ENCODE assay signal across 9 cellular contexts in the genomic region with DNA sequence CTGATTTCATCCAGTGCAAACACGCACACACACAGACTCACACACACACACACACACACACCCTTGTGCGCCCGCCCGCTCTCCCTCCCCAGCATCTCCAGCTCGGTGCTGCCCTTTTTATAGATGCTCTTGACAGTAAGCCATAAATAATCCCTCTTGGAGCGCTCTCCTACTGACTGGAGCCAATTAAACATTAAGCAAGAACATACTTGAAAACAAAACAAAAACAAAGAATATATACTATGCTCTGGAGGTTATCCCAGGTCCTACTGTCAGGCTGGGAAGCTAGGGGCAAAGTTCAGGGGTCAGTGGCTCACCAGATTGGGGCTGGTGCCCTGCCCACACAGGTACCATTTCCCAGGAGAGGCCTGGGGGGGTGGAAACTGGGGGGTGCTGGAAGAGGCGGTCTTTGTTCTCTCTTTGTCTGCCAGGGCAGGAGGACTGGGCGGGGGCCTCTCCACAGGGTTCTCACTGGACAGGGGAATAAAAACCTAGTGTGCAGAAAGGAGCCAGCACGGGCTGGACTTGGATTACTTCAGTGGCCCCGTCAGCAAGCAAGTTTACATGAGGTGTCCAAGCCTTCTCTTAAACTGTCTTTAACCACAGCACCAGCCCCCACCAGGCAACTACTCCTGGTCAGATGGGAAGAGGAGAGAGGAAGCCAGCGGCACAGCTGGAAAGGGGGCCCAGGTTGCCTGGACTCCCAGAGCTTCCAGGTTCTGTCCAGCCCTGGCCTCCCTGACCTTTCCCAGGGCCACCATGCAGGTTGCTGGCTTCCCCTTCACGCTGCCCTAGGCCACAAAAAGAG. TPM values are rescaled to one million over a fixed set of nuclear protein-coding genes. Genes with fewer than 3 reads are reported as not detected.
DNase-seq lines count a peak whose midpoint lies in the region; ATAC-seq and TF ChIP-seq lines count a peak whose summit lies in the region.
"Had no signal": no experiment of that assay in that cellular context is flagged by ENCODE, and none has a peak within 500 bp of the region (broad histone marks: within the 10 kb centered on the region; RNA-seq: fewer than 3 reads in every experiment).

No MANE protein-coding gene starts in this region.

- DNase-seq in activated naive CD4-positive, alpha-beta T cell treated with anti-CD3 and anti-CD28 coated beads, Interleukin-2, amount 50 U/mL, for 72 hours (ENCODE audit: low spot score in 2 of 2), result no peak
- peak; percentile 70 to 76 for DNase-seq in SHP77 (lab: John Stamatoyannopoulos, UW)
- peak; percentile 70 to 93 (median 91) for DNase-seq in right cardiac atrium
- no peak for DNase-seq in stomach
- no peak for DNase-seq in HPDE6-E6E7 (ENCODE audit: extremely low spot score)
- no peak for DNase-seq in activated gamma-delta T cell treated with Interleukin-2 at 50 U/mL for 16 hours

- H3K36me3 ChIP-seq in stomach, result peaks cover 5 to 25% (median 16%) of the 10 kb centered on the region in 4 donors

- no peak for TF ChIP-seq POLR2A in stomach (IDR thresholded peaks at IDR 0.05)

- WGBS in right cardiac atrium, result 25% methylated on average over 12 of the region's 12 CpGs
- 32 to 41% (median 37%) methylated on average over 12 of the region's 12 CpGs for WGBS in stomach, 5 donors

- intact Hi-C loops in right cardiac atrium (cut with DNase I), result no loop called here
- intact Hi-C loops in stomach (cut with DNase I; ENCODE audit: low total_unique reads), result no loop called here

- H3K9me3 ChIP-seq in right cardiac atrium (ENCODE audit: control insufficient read depth, low read length), result no peaks in the 10 kb centered on the region
- H3K9me3 ChIP-seq in stomach, result no peaks in the 10 kb centered on the region

- no peak for TF ChIP-seq CTCF in stomach (IDR thresholded peaks at IDR 0.05)

- H3K27ac ChIP-seq in right cardiac atrium (ENCODE audit: low read length) (peak overlapping the region; percentile 93), stomach (peak overlapping the region; percentile 65 to 91 (median 79))
- H3K27ac ChIP-seq: C4-2B had no signal

- no peaks in the 10 kb centered on the region for H3K9me3 Mint-ChIP-seq in activated naive CD4-positive, alpha-beta T cell treated with anti-CD3 and anti-CD28 coated beads, Interleukin-2, amount 50 U/mL, for 24 hours
- H3K9me3 Mint-ChIP-seq in activated naive CD4-positive, alpha-beta T cell treated with anti-CD3 and anti-CD28 coated beads, Interleukin-2, amount 50 U/mL, for 72 hours, result no peaks in the 10 kb centered on the region

- TF ChIP-seq EP300 in stomach (IDR thresholded peaks at IDR 0.05), result no peak

- ATAC-seq in activated naive CD4-positive, alpha-beta T cell treated with anti-CD3 and anti-CD28 coated beads, Interleukin-2, amount 50 U/mL, for 72 hours, result no peak
- peak; percentile 83 to 89 for ATAC-seq in right cardiac atrium
- no peak for ATAC-seq in GM18517 (IDR thresholded peaks at IDR 0.05; ENCODE audit: unreplicated experiment)

- no peaks in the 10 kb centered on the region for H3K27me3 ChIP-seq in right cardiac atrium (ENCODE audit: control insufficient read depth, insufficient read depth)
- H3K27me3 ChIP-seq in stomach, result no peaks in the 10 kb centered on the region

- peak overlapping the region; percentile 17 for H3K27ac Mint-ChIP-seq in activated naive CD4-positive, alpha-beta T cell treated with anti-CD3 and anti-CD28 coated beads, Interleukin-2, amount 50 U/mL, for 24 hours
- no peak overlapping the region for H3K27ac Mint-ChIP-seq in activated naive CD4-positive, alpha-beta T cell treated with anti-CD3 and anti-CD28 coated beads, Interleukin-2, amount 50 U/mL, for 72 hours

- no peak overlapping the region for H3K4me3 ChIP-seq in right cardiac atrium (ENCODE audit: low read length)
- H3K4me3 ChIP-seq in stomach, result no peak overlapping the region

- H3K27me3 Mint-ChIP-seq in activated naive CD4-positive, alpha-beta T cell treated with anti-CD3 and anti-CD28 coated beads, Interleukin-2, amount 50 U/mL, for 24 hours, result no peaks in the 10 kb centered on the region

- H3K36me3 Mint-ChIP-seq in activated naive CD4-positive, alpha-beta T cell treated with anti-CD3 and anti-CD28 coated beads, Interleukin-2, amount 50 U/mL, for 24 hours, result peaks cover 2% of the 10 kb centered on the region
- peaks cover 0 to 5% of the 10 kb centered on the region in 2 donors for H3K36me3 Mint-ChIP-seq in activated naive CD4-positive, alpha-beta T cell treated with anti-CD3 and anti-CD28 coated beads, Interleukin-2, amount 50 U/mL, for 72 hours

- H3K4me1 Mint-ChIP-seq in activated naive CD4-positive, alpha-beta T cell treated with anti-CD3 and anti-CD28 coated beads, Interleukin-2, amount 50 U/mL, for 24 hours, result peaks cover 26% of the 10 kb centered on the region

- no peak overlapping the region for H3K4me3 Mint-ChIP-seq in activated naive CD4-positive, alpha-beta T cell treated with anti-CD3 and anti-CD28 coated beads, Interleukin-2, amount 50 U/mL, for 24 hours

- H3K4me1 ChIP-seq in right cardiac atrium (ENCODE audit: control insufficient read depth, insufficient read depth, low read length), result peaks cover 34% of the 10 kb centered on the region
- peaks cover 51 to 97% (median 79%) of the 10 kb centered on the region in 4 donors for H3K4me1 ChIP-seq in stomach

RNA-seq across cellular contexts. Expression of gene BMF, which starts 16.1 kb away (rescaled TPM):
- total RNA-seq in activated naive CD4-positive, alpha-beta T cell treated with anti-CD3 and anti-CD28 coated beads, Interleukin-2, amount 50 U/mL, for 72 hours, result 10 to 100 TPM; 10.8 to 11.6 TPM
- total RNA-seq in right cardiac atrium (1 to 10 TPM; 3.0 to 9.9 (median 8.5) TPM), stomach (10 to 100 TPM in 3 of 5 donors, 1 to 10 TPM in 2; 2.2 to 11.7 (median 10.7) TPM)
- polyA plus RNA-seq in right cardiac atrium (2.9 TPM), stomach (1 to 10 TPM; 3.8 to 6.5 (median 5.1) TPM)

RNA-seq across cellular contexts. Expression of gene SRP14, which starts 53.6 kb away (rescaled TPM):
- 100 to 1,000 TPM; 146 to 182 TPM for total RNA-seq in activated naive CD4-positive, alpha-beta T cell treated with anti-CD3 and anti-CD28 coated beads, Interleukin-2, amount 50 U/mL, for 72 hours
- total RNA-seq in right cardiac atrium (100 to 1,000 TPM; 184 to 229 (median 210) TPM), stomach (100 to 1,000 TPM in 3 of 5 donors, 10 to 100 TPM in 2; 72.4 to 350 (median 168) TPM)
- polyA plus RNA-seq in right cardiac atrium (574 TPM), stomach (100 to 1,000 TPM; 369 to 411 (median 382) TPM)

Comparison
In these comparisons a context has a peak if more than half of its experiments do, and no peak if none do; other contexts are left out.
1. ATAC-seq: peak in right cardiac atrium (2 of 2); none in activated naive CD4-positive, alpha-beta T cell treated with anti-CD3 and anti-CD28 coated beads, Interleukin-2, amount 50 U/mL, for 72 hours (0 of 2) and GM18517 (single experiment).
2. DNase-seq: peak in SHP77 (2 of 2) and right cardiac atrium (3 of 3); none in activated naive CD4-positive, alpha-beta T cell treated with anti-CD3 and anti-CD28 coated beads, Interleukin-2, amount 50 U/mL, for 72 hours (0 of 2), stomach (single experiment), HPDE6-E6E7 (single experiment) and activated gamma-delta T cell treated with Interleukin-2 at 50 U/mL for 16 hours (single experiment).